Comparison of ENCODE assay signal across 22 cellular contexts in genomic region chr10:100076750-100077149, GRCh38.
DNase-seq lines count a peak whose midpoint lies in the region; ATAC-seq and TF ChIP-seq lines count a peak whose summit lies in the region.
"Had no signal": no experiment of that assay in that cellular context is flagged by ENCODE, and none has a peak within 500 bp of the region (broad histone marks: within the 10 kb centered on the region; RNA-seq: fewer than 3 reads in every experiment).

No MANE protein-coding gene starts in this region.

- no peaks in the 10 kb centered on the region for H4K20me1 ChIP-seq in MM.1S (ENCODE audit: insufficient read depth, low read length)

- no peaks in the 10 kb centered on the region for H3K79me2 ChIP-seq in MM.1S (ENCODE audit: low read length)

- H3K9me3 ChIP-seq in MM.1S (replicated peaks; ENCODE audit: insufficient read depth, low read length) = no peaks in the 10 kb centered on the region
- H3K9me3 ChIP-seq: BE2C had no signal

- H3K4me3 Mint-ChIP-seq in stimulated activated memory B cell treated with anti-CD40 and anti-IgM and Interleukin-4, amounts not matched to agents 10 μg/mL and 1 μg/mL and 100 μg/mL, for 72 hours = no peak overlapping the region
- H3K4me3 Mint-ChIP-seq: CD4-positive, CD25-positive, alpha-beta regulatory T cell; CD8-positive, alpha-beta memory T cell had no signal

- no peak for TF ChIP-seq CTCF in GM10248 (IDR thresholded peaks at IDR 0.05; ENCODE audit: control extremely low read depth, extremely low read depth, low read depth, missing control alignments)
- TF ChIP-seq CTCF in GM12865 (IDR thresholded peaks at IDR 0.05; ENCODE audit: insufficient read depth, low read depth, low read length, missing control alignments) = no peak
- TF ChIP-seq CTCF in MM.1S (IDR thresholded peaks at IDR 0.05; ENCODE audit: low read length) = no peak

- no peak overlapping the region for H3K27ac ChIP-seq in MM.1S (ENCODE audit: low read length)
- H3K27ac ChIP-seq: GM23248, HL-60 had no signal

- H3K27me3 ChIP-seq in MM.1S (replicated peaks; ENCODE audit: insufficient read depth, low read length) = no peaks in the 10 kb centered on the region
- H3K27me3 ChIP-seq: BE2C had no signal

- POLR2A ChIA-PET in GM10248 (lab: Yijun Ruan, JAX) = no interaction called here

- DNase-seq in GM10248 (ENCODE audit: extremely low spot score) (peak; percentile 31), GM12865 (ENCODE audit: low read depth) (peak; percentile 17), NCI-H524 (lab: John Stamatoyannopoulos, UW) (no peak), MM.1S (no peak)
- DNase-seq: ACHN; BE2C; C1 segment of cervical spinal cord; CD4-positive, CD25-positive, alpha-beta regulatory T cell; CD8-positive, alpha-beta memory T cell; COR-L47; DMS 273 treated with DMSO at 0.1 percent for 48 hours; DMS53; DND-41; EL; GM23248; HCEC 1CT; IMR-90 had no signal

- no peaks in the 10 kb centered on the region for H3K4me1 ChIP-seq in MM.1S (ENCODE audit: low read length)
- H3K4me1 ChIP-seq: BE2C had no signal

- H3K36me3 Mint-ChIP-seq in stimulated activated memory B cell treated with anti-CD40 and anti-IgM and Interleukin-4, amounts not matched to agents 10 μg/mL and 1 μg/mL and 100 μg/mL, for 72 hours = no peaks in the 10 kb centered on the region
- H3K36me3 Mint-ChIP-seq: CD4-positive, CD25-positive, alpha-beta regulatory T cell; CD8-positive, alpha-beta memory T cell had no signal

- H3K4me2 ChIP-seq in MM.1S (ENCODE audit: low read depth, low read length) = no peak overlapping the region

- CTCF ChIA-PET in GM10248 (lab: Yijun Ruan, JAX) = interaction anchor here (0.9 to 1.5 kb wide), 3 partner anchors 17 to 81 kb away, joined by 3 to 6 read pairs (median 4); no protein-coding TSS in a partner anchor

- H3K4me3 ChIP-seq in GM12865 (ENCODE audit: low read depth, low read length) (no peak overlapping the region), MM.1S (ENCODE audit: low read length) (no peak overlapping the region)
- H3K4me3 ChIP-seq: GM23248, K562 had no signal

- H3K36me3 ChIP-seq in MM.1S (replicated peaks; ENCODE audit: insufficient read depth, low read length) = no peaks in the 10 kb centered on the region
- H3K36me3 ChIP-seq: BE2C had no signal

- no peaks in the 10 kb centered on the region for H3K9me2 ChIP-seq in MM.1S (replicated peaks; ENCODE audit: insufficient read depth, low read length)

- peaks cover 35% of the 10 kb centered on the region for H3K27me3 Mint-ChIP-seq in stimulated activated memory B cell treated with anti-CD40 and anti-IgM and Interleukin-4, amounts not matched to agents 10 μg/mL and 1 μg/mL and 100 μg/mL, for 72 hours

- H3K9me3 Mint-ChIP-seq in stimulated activated memory B cell treated with anti-CD40 and anti-IgM and Interleukin-4, amounts not matched to agents 10 μg/mL and 1 μg/mL and 100 μg/mL, for 72 hours = no peaks in the 10 kb centered on the region

- no peak overlapping the region for H2AFZ ChIP-seq in MM.1S (ENCODE audit: low read length)
- H2AFZ ChIP-seq: GM23248 had no signal

- H3K27ac Mint-ChIP-seq in stimulated activated memory B cell treated with anti-CD40 and anti-IgM and Interleukin-4, amounts not matched to agents 10 μg/mL and 1 μg/mL and 100 μg/mL, for 72 hours = no peak overlapping the region
- H3K27ac Mint-ChIP-seq: CD4-positive, CD25-positive, alpha-beta regulatory T cell; CD8-positive, alpha-beta memory T cell had no signal

- H3K4me1 Mint-ChIP-seq in stimulated activated memory B cell treated with anti-CD40 and anti-IgM and Interleukin-4, amounts not matched to agents 10 μg/mL and 1 μg/mL and 100 μg/mL, for 72 hours = peaks cover 6% of the 10 kb centered on the region
- H3K4me1 Mint-ChIP-seq: CD4-positive, CD25-positive, alpha-beta regulatory T cell; CD8-positive, alpha-beta memory T cell had no signal

- no peak overlapping the region for H3K9ac ChIP-seq in MM.1S (ENCODE audit: low read length)
- H3K9ac ChIP-seq: GM23248 had no signal

- H3F3A ChIP-seq in MM.1S (ENCODE audit: insufficient read depth, low read length) = no peaks in the 10 kb centered on the region

- peak; percentile 38 for ATAC-seq in GM18868 (IDR thresholded peaks at IDR 0.05; ENCODE audit: unreplicated experiment)
- peak; percentile 69 for ATAC-seq in stimulated activated memory B cell treated with anti-CD40 and anti-IgM and Interleukin-4, amounts not matched to agents 10 μg/mL and 1 μg/mL and 100 μg/mL, for 72 hours
- ATAC-seq in activated CD4-positive, CD25-positive, alpha-beta regulatory T cell treated with anti-CD3 and anti-CD28 coated beads, Interleukin-2, amount 50 U/mL, for 24 hours = no peak
- ATAC-seq: K562 had no signal

Comparison
In these comparisons a context has a peak if more than half of its experiments do, and no peak if none do; other contexts are left out.
1. DNase-seq: peak in GM10248 (single experiment) and GM12865 (single experiment); none in NCI-H524 (0 of 2) and MM.1S (single experiment).
2. ATAC-seq: peak in GM18868 (single experiment) and stimulated activated memory B cell treated with anti-CD40 and anti-IgM and Interleukin-4, amounts not matched to agents 10 μg/mL and 1 μg/mL and 100 μg/mL, for 72 hours (single experiment); none in activated CD4-positive, CD25-positive, alpha-beta regulatory T cell treated with anti-CD3 and anti-CD28 coated beads, Interleukin-2, amount 50 U/mL, for 24 hours (0 of 2).